11 cellular contexts compared by ENCODE assay signal in genomic region chr22:38104084-38104483, GRCh38. TPM values are rescaled to one million over a fixed set of nuclear protein-coding genes. Genes with fewer than 3 reads are reported as not detected.
DNase-seq lines count a peak whose midpoint lies in the region; ATAC-seq, FAIRE-seq and TF ChIP-seq lines count a peak whose summit lies in the region.
"Had no signal": no experiment of that assay in that cellular context is flagged by ENCODE, and none has a peak within 500 bp of the region (broad histone marks: within the 10 kb centered on the region; RNA-seq: fewer than 3 reads in every experiment).

No MANE protein-coding gene starts in this region.

- no peaks in the 10 kb centered on the region for H3K9me3 ChIP-seq in IMR-90 (ENCODE audit: control insufficient read depth, insufficient read depth, low read length)
- H3K9me3 ChIP-seq in K562 (replicated peaks; ENCODE audit: control insufficient read depth, insufficient read depth, low read depth, low read length) = no peaks in the 10 kb centered on the region
- H3K9me3 ChIP-seq in mesenchymal stem cell (ENCODE audit: control insufficient read depth, low read length) = no peaks in the 10 kb centered on the region
- H3K9me3 ChIP-seq in tibial nerve = no peaks in the 10 kb centered on the region

- H3K79me1 ChIP-seq in IMR-90 (ENCODE audit: low read depth in 1 of 2, low read length in 2 of 2) (no peaks in the 10 kb centered on the region), mesenchymal stem cell (replicated peaks; ENCODE audit: low read length, poor library complexity, severe bottlenecking) (no peaks in the 10 kb centered on the region)

- in situ Hi-C loops in IMR-90 (cut with MboI; ENCODE audit: low sequenced_read_pairs) = no loop called here
- in situ Hi-C loops in K562 (cut with MboI) = loop anchor here (10.0 kb wide), 1 partner anchor 471 kb away; the partner anchor contains the start of gene DMC1

- TF ChIP-seq RAD21 in IMR-90 (IDR thresholded peaks at IDR 0.05; ENCODE audit: low read length) (peak; percentile 22; the same call in 1 of the 2 replicates), K562 (CRISPR knock-in tag; conservative IDR thresholded peaks at IDR 0.05 in 1 of 2, IDR thresholded peaks at IDR 0.05 in 1 of 2) (peak in 1 of 2 experiments; percentile 40; a peak in 2 of 4 replicates)

- H2BK5ac ChIP-seq in IMR-90 (ENCODE audit: low read depth, low read length, poor library complexity, severe bottlenecking) (no peak overlapping the region), mesenchymal stem cell (ENCODE audit: low read depth, low read length, poor library complexity, severe bottlenecking) (no peak overlapping the region)

- dilution Hi-C loops in IMR-90 (cut with HindIII; ENCODE audit: low sequenced_read_pairs, unreplicated experiment) = no loop called here

- no peak overlapping the region for H3K4me2 ChIP-seq in IMR-90 (ENCODE audit: low read depth, low read length)
- H3K4me2 ChIP-seq in K562 (ENCODE audit: insufficient read depth, low read length) = no peak overlapping the region
- H3K4me2 ChIP-seq in mesenchymal stem cell (ENCODE audit: low read length, poor library complexity, severe bottlenecking) = no peak overlapping the region

- H4K20me1 ChIP-seq in IMR-90 (ENCODE audit: insufficient read depth, low read length) (no peaks in the 10 kb centered on the region), K562 (replicated peaks; ENCODE audit: control insufficient read depth, insufficient read depth, low read length) (no peaks in the 10 kb centered on the region)

- H3K79me2 ChIP-seq in K562 (ENCODE audit: control insufficient read depth, insufficient read depth, low read length) = no peaks in the 10 kb centered on the region

- no peak overlapping the region for H2AK9ac ChIP-seq in IMR-90 (replicated peaks; ENCODE audit: low read depth, low read length, poor library complexity)

- H2BK15ac ChIP-seq in IMR-90 (ENCODE audit: low read depth, low read length) = no peak overlapping the region
- H2BK15ac ChIP-seq in mesenchymal stem cell (ENCODE audit: low read depth, poor library complexity, severe bottlenecking) = no peak overlapping the region

- H3K9me1 ChIP-seq in IMR-90 (ENCODE audit: insufficient read depth, low read length) = no peaks in the 10 kb centered on the region
- H3K9me1 ChIP-seq in K562 (ENCODE audit: control insufficient read depth, insufficient read depth, low read length) = no peaks in the 10 kb centered on the region

- H2AFZ ChIP-seq in IMR-90 (replicated peaks; ENCODE audit: low read length, poor library complexity) (no peak overlapping the region), K562 (ENCODE audit: low read depth, low read length) (peak overlapping the region; percentile 48; the same call in 1 of the 2 replicates), mesenchymal stem cell (ENCODE audit: low read depth, low read length) (no peak overlapping the region)

- ATAC-seq in IMR-90 (ENCODE audit: low read depth) (no peak), K562 (peak; percentile 86), HG03520 (IDR thresholded peaks at IDR 0.05; ENCODE audit: unreplicated experiment) (no peak)

- no peak overlapping the region for H3K4me3 ChIP-seq in IMR-90 (ENCODE audit: insufficient read depth, low read depth, low read length)
- no peak overlapping the region for H3K4me3 ChIP-seq in K562
- H3K4me3 ChIP-seq in mesenchymal stem cell (ENCODE audit: insufficient read depth in 1 of 2, low read depth in 1 of 2, low read length in 2 of 2) = no peak overlapping the region
- no peak overlapping the region for H3K4me3 ChIP-seq in tibial nerve

- H3K4me1 ChIP-seq in IMR-90 (ENCODE audit: control insufficient read depth, insufficient read depth, low read length) = no peaks in the 10 kb centered on the region
- H3K4me1 ChIP-seq in K562 (replicated peaks in 1 of 2; ENCODE audit: control insufficient read depth in 2 of 2, insufficient read depth in 2 of 2, low read length in 2 of 2) = peaks cover 0 to 9% of the 10 kb centered on the region in 2 experiments; a peak in 4 of 5 replicates
- peaks cover 2% of the 10 kb centered on the region for H3K4me1 ChIP-seq in mesenchymal stem cell (ENCODE audit: control insufficient read depth, insufficient read depth, low read depth, low read length)
- peaks cover 0 to 14% (median 6%) of the 10 kb centered on the region in 4 donors for H3K4me1 ChIP-seq in tibial nerve

- H3K36me3 ChIP-seq in IMR-90 (ENCODE audit: control insufficient read depth, insufficient read depth, low read length) (no peaks in the 10 kb centered on the region), K562 (ENCODE audit: control insufficient read depth, insufficient read depth, low read length) (no peaks in the 10 kb centered on the region), mesenchymal stem cell (ENCODE audit: control insufficient read depth in 1 of 2, insufficient read depth in 2 of 2, low read depth in 1 of 2, low read length in 2 of 2) (peaks cover 0 to 4% of the 10 kb centered on the region in 2 experiments), tibial nerve (no peaks in the 10 kb centered on the region)

- H3K14ac ChIP-seq in IMR-90 (replicated peaks; ENCODE audit: low read depth, low read length) (no peak overlapping the region), mesenchymal stem cell (ENCODE audit: low read length in 2 of 2) (no peak overlapping the region)

- H3K56ac ChIP-seq in IMR-90 (ENCODE audit: extremely low read depth, insufficient read depth, low read length) = no peak overlapping the region

- H2BK120ac ChIP-seq in IMR-90 (ENCODE audit: low read depth, low read length) (no peak overlapping the region), mesenchymal stem cell (ENCODE audit: low read depth, low read length) (no peak overlapping the region)

- intact Hi-C loops in IMR-90 (cut with micrococcal nuclease) (no loop called here), K562 (cut with micrococcal nuclease) (loop anchor here (1.0 to 10.0 kb wide), 2 partner anchors 52 to 471 kb away; partner anchors contain the start of gene DMC1)

- H2BK12ac ChIP-seq in mesenchymal stem cell (ENCODE audit: low read length in 2 of 2) = no peak overlapping the region

- BruUV-seq in IMR-90 (replicated peaks; lab: Mats Ljungman, UMichigan) (no TSS peak), K562 (replicated peaks; lab: Mats Ljungman, UMichigan) (no TSS peak)

- H2AK5ac ChIP-seq in IMR-90 (ENCODE audit: low read depth, low read length) (no peak overlapping the region), mesenchymal stem cell (ENCODE audit: low read length, severe bottlenecking) (no peak overlapping the region)

- H3K27me3 ChIP-seq in IMR-90 (ENCODE audit: control insufficient read depth, insufficient read depth, low read length) (no peaks in the 10 kb centered on the region), K562 (ENCODE audit: control insufficient read depth in 2 of 2, insufficient read depth in 2 of 2, low read length in 2 of 2) (no peaks in the 10 kb centered on the region), mesenchymal stem cell (ENCODE audit: control insufficient read depth in 1 of 2, insufficient read depth in 1 of 2, low read length in 2 of 2) (no peaks in the 10 kb centered on the region), tibial nerve (no peaks in the 10 kb centered on the region)

- no peak overlapping the region for H3K4ac ChIP-seq in IMR-90 (ENCODE audit: low read depth, low read length)
- no peak overlapping the region for H3K4ac ChIP-seq in mesenchymal stem cell (ENCODE audit: low read depth in 1 of 2, low read length in 2 of 2)

- CTCF ChIA-PET in IMR-90 (lab: Yijun Ruan, JAX) = interaction anchor here (0.5 to 1.0 kb wide), 3 partner anchors 32 to 309 kb away, joined by 3 to 5 read pairs (median 3); no protein-coding TSS in a partner anchor
- CTCF ChIA-PET in K562 (lab: Yijun Ruan, JAX; ENCODE audit: low intra/inter-chr PET ratio) = interaction anchor here (0.8 kb wide), 1 partner anchor 52 kb away, joined by 4 read pairs; no protein-coding TSS in a partner anchor

- H4K91ac ChIP-seq in IMR-90 (ENCODE audit: insufficient read depth, low read depth, low read length) (no peak overlapping the region), mesenchymal stem cell (ENCODE audit: low read length) (no peak overlapping the region)

- POLR2A ChIA-PET in IMR-90 (lab: Charles Lee; ENCODE audit: unreplicated experiment) (no interaction called here), K562 (lab: Yijun Ruan, JAX) (no interaction called here)

- no peak overlapping the region for H3K23ac ChIP-seq in IMR-90 (ENCODE audit: low read depth, low read length)
- no peak overlapping the region for H3K23ac ChIP-seq in mesenchymal stem cell (ENCODE audit: low read length in 2 of 2)

- no peak overlapping the region for H4K5ac ChIP-seq in IMR-90 (ENCODE audit: low read depth, low read length)

- 60% methylated on average over 1 of the region's 6 CpGs; no CpG with 5 or more reads in 1 of the 2 experiments for WGBS in IMR-90 (ENCODE audit: extremely low coverage in 2 of 2, insufficient read length in 1 of 2), 2 experiments
- WGBS in K562 (ENCODE audit: insufficient coverage, low coverage, missing lambda C conversion rate) = 25% methylated on average over 3 of the region's 6 CpGs
- 76% methylated on average over 6 of the region's 6 CpGs for whole genome bisulfite sequencing in mesenchymal stem cell
- WGBS in tibial nerve, 2 donors = 66 to 75% methylated on average over 6 of the region's 6 CpGs

- no peak overlapping the region for H3K9ac ChIP-seq in IMR-90 (ENCODE audit: low read depth, low read length)
- H3K9ac ChIP-seq in K562 (ENCODE audit: insufficient read depth in 1 of 2, low read depth in 2 of 2, low read length in 2 of 2) = no peak overlapping the region
- no peak overlapping the region for H3K9ac ChIP-seq in mesenchymal stem cell (ENCODE audit: low read length)

- no peak overlapping the region for H2BK20ac ChIP-seq in IMR-90 (ENCODE audit: low read depth, low read length)

- H3K27ac ChIP-seq in IMR-90 (ENCODE audit: insufficient read depth, low read length) = no peak overlapping the region
- no peak overlapping the region for H3K27ac ChIP-seq in K562 (ENCODE audit: extremely low read depth, low read depth, low read length)
- H3K27ac ChIP-seq in mesenchymal stem cell (ENCODE audit: low read length, poor library complexity, severe bottlenecking) = no peak overlapping the region
- H3K27ac ChIP-seq in tibial nerve = no peak overlapping the region

- DNase-seq in D721Med (ENCODE audit: insufficient read length, low spot score) = no peak
- peak; percentile 11 for DNase-seq in IMR-90
- DNase-seq in K562 (ENCODE audit: extremely low read depth in 1 of 4, low spot score in 3 of 4) = peak; percentile 43 to 50 (median 46)
- DNase-seq in mesenchymal stem cell = peak; percentile 34
- DNase-seq in tibial nerve (ENCODE audit: low spot score in 2 of 2) = no peak
- no peak for DNase-seq in NCI-H146 treated with DMSO at 0.1 percent for 48 hours (lab: John Stamatoyannopoulos, UW; ENCODE audit: unreplicated experiment)
- DNase-seq in NCI-H1436 treated with DMSO at 0.1 percent for 48 hours (lab: John Stamatoyannopoulos, UW) = no peak
- DNase-seq: activated CD4-positive, alpha-beta memory T cell treated with anti-CD3 and anti-CD28 coated beads, Interleukin-2, amount 10 ng/mL, durations not matched to agents 7 days and 5 days; NCI-H2171 treated with DMSO at 0.1 percent for 48 hours had no signal

- peak; percentile 16 for TF ChIP-seq CTCF in D721Med (IDR thresholded peaks at IDR 0.05; ENCODE audit: insufficient read depth, missing control alignments)
- TF ChIP-seq CTCF in IMR-90 (conservative IDR thresholded peaks at IDR 0.05; ENCODE audit: low read depth, low read length) = peak; percentile 29
- TF ChIP-seq CTCF in K562 (IDR thresholded peaks at IDR 0.05 in 2 of 3, conservative IDR thresholded peaks at IDR 0.05 in 1 of 3; ENCODE audit: insufficient read depth in 2 of 3, low read depth in 1 of 3, low read length in 3 of 3) = peak; percentile 45 to 54 (median 48)
- TF ChIP-seq CTCF in tibial nerve (IDR thresholded peaks at IDR 0.05) = peak in 2 of 5 experiments; percentile 11 to 13

- H3K18ac ChIP-seq in IMR-90 (ENCODE audit: low read depth, low read length) (no peak overlapping the region), mesenchymal stem cell (ENCODE audit: low read depth in 1 of 2, low read length in 2 of 2) (no peak overlapping the region)

- FAIRE-seq in D721Med (lab: Jason Lieb, UNC) (no peak), K562 (lab: Jason Lieb, UNC) (no peak)

- H4K8ac ChIP-seq in IMR-90 (ENCODE audit: low read depth in 2 of 2, low read length in 2 of 2) (no peak overlapping the region), mesenchymal stem cell (ENCODE audit: low read length) (no peak overlapping the region)

- no peak for TF ChIP-seq POLR2A in IMR-90 (IDR thresholded peaks at IDR 0.05; ENCODE audit: low read depth, low read length)
- no peak for TF ChIP-seq POLR2A in K562 (conservative IDR thresholded peaks at IDR 0.05)
- no peak for TF ChIP-seq POLR2A in tibial nerve (IDR thresholded peaks at IDR 0.05)

- no peak for TF ChIP-seq EP300 in K562 (IDR thresholded peaks at IDR 0.05; ENCODE audit: low read length)
- TF ChIP-seq EP300 in tibial nerve (IDR thresholded peaks at IDR 0.05) = no peak

RNA-seq across cellular contexts. Expression of gene BAIAP2L2, which starts 6.4 kb away (rescaled TPM):
- total RNA-seq in IMR-90 (2012; rRNA removed) (0.18 and 0.28 TPM in 2 replicates), K562 (2014; rRNA removed) (not detected in 2 replicates), K562 (2014; rRNA removed; fragmentation: Illumina TruSeq; extraction: Trizol) (not detected in 2 replicates), K562 (2015; rRNA removed; fragmentation: Illumina TruSeq; extraction: Trizol) (not detected in 2 replicates), K562 (2021) (0.13 and 0.22 TPM in 2 replicates), tibial nerve (1 to 10 TPM in 3 of 4 donors, not detected in 1; 1.3 to 2.7 (median 2.1) TPM)
- polyA plus RNA-seq in IMR-90 (2012; rRNA removed) (0.46 and 0.67 TPM in 2 replicates), K562 (2011; rRNA removed) (0.07 and 0.09 TPM in 2 replicates), K562 (2014; fragmentation: Illumina TruSeq; extraction: Trizol) (0.07 TPM in 1 of 2 replicates, not detected in the other), K562 (2014; fragmentation: Nextera tagmentation; extraction: Ambion mirVana) (under 1 TPM in 1 of 2 experiments, not detected in 1; 0.04 TPM), K562 (2014; rRNA removed) (0.11 and 0.86 TPM in 2 replicates)
- 0.55 and 0.81 TPM in 2 replicates for polyA plus RNA-seq in IMR-90 (2012; cell fraction: cytosol; rRNA removed)
- polyA plus RNA-seq in IMR-90 (2012; cell fraction: nucleus; rRNA removed; ENCODE audit: low replicate concordance) = 1.1 and 2.3 TPM in 2 replicates
- total RNA-seq in K562 (2011; cell fraction: chromatin; rRNA removed; ENCODE audit: low replicate concordance) = 0.19 and 0.25 TPM in 2 replicates
- 0.26 and 0.33 TPM in 2 replicates for total RNA-seq in K562 (2011; cell fraction: nucleolus; rRNA removed)
- 0.37 TPM in 1 of 2 replicates, not detected in the other for total RNA-seq in K562 (2011; cell fraction: nucleoplasm; rRNA removed)
- polyA plus RNA-seq in K562 (2011; cell fraction: cytosol; rRNA removed) = 0.06 and 0.22 TPM in 2 replicates
- polyA plus RNA-seq in K562 (2011; cell fraction: nucleus; rRNA removed) = 0.37 and 1.1 TPM in 2 replicates
- polyA plus RNA-seq in K562 (2012) = 0.23 and 0.72 TPM in 2 replicates
- polyA minus RNA-seq in K562 (2011; rRNA and poly(A)+ RNA removed) = 0.11 TPM in 1 of 2 replicates, not detected in the other
- not detected in 2 replicates for polyA minus RNA-seq in K562 (2011; cell fraction: cytosol; rRNA and poly(A)+ RNA removed)
- polyA minus RNA-seq in K562 (2011; cell fraction: nucleus; rRNA and poly(A)+ RNA removed) = 0.22 TPM in 1 of 2 replicates, not detected in the other
- polyA plus RNA-seq in mesenchymal stem cell (2013, experiment 1 of 2) = 0.33 TPM
- polyA plus RNA-seq in mesenchymal stem cell (2013, experiment 2 of 2) = 0.30 TPM
- total RNA-seq: dermis microvascular lymphatic vessel endothelial cell had no signal

RNA-seq across cellular contexts. Expression of gene SLC16A8, which starts 20.1 kb away (rescaled TPM):
- not detected in 2 replicates for total RNA-seq in IMR-90 (2012; rRNA removed)
- not detected in 2 replicates for polyA plus RNA-seq in IMR-90 (2012; rRNA removed)
- polyA plus RNA-seq in IMR-90 (2012; cell fraction: cytosol; rRNA removed) = 0.08 and 0.21 TPM in 2 replicates
- not detected in 2 replicates for polyA plus RNA-seq in IMR-90 (2012; cell fraction: nucleus; rRNA removed; ENCODE audit: low replicate concordance)
- total RNA-seq in K562 (2011; cell fraction: chromatin; rRNA removed; ENCODE audit: low replicate concordance) = not detected in 2 replicates
- total RNA-seq in K562 (2011; cell fraction: nucleolus; rRNA removed) = not detected in 2 replicates
- not detected in 2 replicates for total RNA-seq in K562 (2011; cell fraction: nucleoplasm; rRNA removed)
- total RNA-seq in K562 (2014; rRNA removed) = not detected in 2 replicates
- not detected in 2 replicates for total RNA-seq in K562 (2014; rRNA removed; fragmentation: Illumina TruSeq; extraction: Trizol)
- total RNA-seq in K562 (2015; rRNA removed; fragmentation: Illumina TruSeq; extraction: Trizol) = not detected in 2 replicates
- not detected in 2 replicates for total RNA-seq in K562 (2021)
- polyA plus RNA-seq in K562 (2011; rRNA removed) = not detected in 2 replicates
- polyA plus RNA-seq in K562 (2011; cell fraction: cytosol; rRNA removed) = not detected in 2 replicates
- not detected in 2 replicates for polyA plus RNA-seq in K562 (2011; cell fraction: nucleus; rRNA removed)
- polyA plus RNA-seq in K562 (2012) = 0.28 TPM in 1 of 2 replicates, not detected in the other
- not detected in 2 replicates for polyA plus RNA-seq in K562 (2014; fragmentation: Illumina TruSeq; extraction: Trizol)
- polyA plus RNA-seq in K562 (2014; fragmentation: Nextera tagmentation; extraction: Ambion mirVana) = not detected
- not detected in 2 replicates for polyA plus RNA-seq in K562 (2014; rRNA removed)
- polyA minus RNA-seq in K562 (2011; rRNA and poly(A)+ RNA removed) = not detected in 2 replicates
- not detected in 2 replicates for polyA minus RNA-seq in K562 (2011; cell fraction: cytosol; rRNA and poly(A)+ RNA removed)
- polyA minus RNA-seq in K562 (2011; cell fraction: nucleus; rRNA and poly(A)+ RNA removed) = not detected in 2 replicates
- polyA plus RNA-seq in mesenchymal stem cell (2013, experiment 1 of 2) = not detected
- polyA plus RNA-seq in mesenchymal stem cell (2013, experiment 2 of 2) = not detected
- 1 to 10 TPM in 3 of 4 donors, under 1 TPM in 1; 0.98 to 1.8 (median 1.4) TPM for total RNA-seq in tibial nerve
- total RNA-seq: activated CD4-positive, alpha-beta memory T cell treated with anti-CD3 and anti-CD28 coated beads, Interleukin-2, amount 10 ng/mL, durations not matched to agents 7 days and 5 days had no signal

RNA-seq across cellular contexts. Expression of gene PICK1, which starts 46.9 kb away (rescaled TPM):
- total RNA-seq in IMR-90 (2012; rRNA removed) = 14.4 and 16.5 TPM in 2 replicates
- 21.0 and 22.1 TPM in 2 replicates for polyA plus RNA-seq in IMR-90 (2012; rRNA removed)
- 21.3 and 24.6 TPM in 2 replicates for polyA plus RNA-seq in IMR-90 (2012; cell fraction: cytosol; rRNA removed)
- 95.1 and 119 TPM in 2 replicates for polyA plus RNA-seq in IMR-90 (2012; cell fraction: nucleus; rRNA removed; ENCODE audit: low replicate concordance)
- 25.6 and 73.9 TPM in 2 replicates for total RNA-seq in K562 (2011; cell fraction: chromatin; rRNA removed; ENCODE audit: low replicate concordance)
- 35.9 and 41.6 TPM in 2 replicates for total RNA-seq in K562 (2011; cell fraction: nucleolus; rRNA removed)
- total RNA-seq in K562 (2011; cell fraction: nucleoplasm; rRNA removed) = 31.1 and 41.3 TPM in 2 replicates
- 8.6 and 11.3 TPM in 2 replicates for total RNA-seq in K562 (2014; rRNA removed)
- total RNA-seq in K562 (2014; rRNA removed; fragmentation: Illumina TruSeq; extraction: Trizol) = 4.3 and 5.2 TPM in 2 replicates
- 6.5 and 6.7 TPM in 2 replicates for total RNA-seq in K562 (2015; rRNA removed; fragmentation: Illumina TruSeq; extraction: Trizol)
- 7.1 and 9.2 TPM in 2 replicates for total RNA-seq in K562 (2021)
- polyA plus RNA-seq in K562 (2011; rRNA removed) = 9.6 and 14.5 TPM in 2 replicates
- 12.0 and 13.0 TPM in 2 replicates for polyA plus RNA-seq in K562 (2011; cell fraction: cytosol; rRNA removed)
- polyA plus RNA-seq in K562 (2011; cell fraction: nucleus; rRNA removed) = 67.4 and 81.6 TPM in 2 replicates
- 5.6 and 8.2 TPM in 2 replicates for polyA plus RNA-seq in K562 (2012)
- polyA plus RNA-seq in K562 (2014; fragmentation: Illumina TruSeq; extraction: Trizol) = 7.1 and 7.9 TPM in 2 replicates
- under 1 TPM in 1 of 2 experiments, not detected in 1; 0.06 TPM for polyA plus RNA-seq in K562 (2014; fragmentation: Nextera tagmentation; extraction: Ambion mirVana)
- 9.4 and 11.0 TPM in 2 replicates for polyA plus RNA-seq in K562 (2014; rRNA removed)
- 9.6 and 18.1 TPM in 2 replicates for polyA minus RNA-seq in K562 (2011; rRNA and poly(A)+ RNA removed)
- 5.7 and 8.4 TPM in 2 replicates for polyA minus RNA-seq in K562 (2011; cell fraction: cytosol; rRNA and poly(A)+ RNA removed)
- 11.6 and 12.2 TPM in 2 replicates for polyA minus RNA-seq in K562 (2011; cell fraction: nucleus; rRNA and poly(A)+ RNA removed)
- 5.7 TPM for polyA plus RNA-seq in mesenchymal stem cell (2013, experiment 1 of 2)
- 5.9 TPM for polyA plus RNA-seq in mesenchymal stem cell (2013, experiment 2 of 2)
- total RNA-seq in tibial nerve = 10 to 100 TPM; 32.1 to 49.8 (median 44.2) TPM

Comparison
In these comparisons a context has a peak if more than half of its experiments do, and no peak if none do; other contexts are left out.
1. DNase-seq: peak in IMR-90 (single experiment), K562 (4 of 4) and mesenchymal stem cell (single experiment); none in D721Med (single experiment), tibial nerve (0 of 2), NCI-H146 treated with DMSO at 0.1 percent for 48 hours (single experiment) and NCI-H1436 treated with DMSO at 0.1 percent for 48 hours (single experiment).